Comparison of ENCODE assay signal across 1 cellular context in genomic region chr6:1624848-1625341, GRCh38.
TF ChIP-seq lines count a peak whose summit lies in the region.

No MANE protein-coding gene starts in this region.

TF ChIP-seq in HEK293, 187 proteins besides CTCF, POLR2A, EP300 and RAD21 (continued from another document and continues in another):
- TF ChIP-seq ZNF362 (tag by site-specific recombination; IDR thresholded peaks at IDR 0.05) (no peak), ZNF768 (tag by site-specific recombination; IDR thresholded peaks at IDR 0.05) (no peak), ZNF558 (tag by site-specific recombination; IDR thresholded peaks at IDR 0.05) (no peak), ZNF473 (tag by site-specific recombination; IDR thresholded peaks at IDR 0.05) (no peak), ZNF791 (tag by site-specific recombination; IDR thresholded peaks at IDR 0.05) (no peak), ZNF366 (tag by site-specific recombination; conservative IDR thresholded peaks at IDR 0.05) (no peak), SP2 (tag by site-specific recombination; IDR thresholded peaks at IDR 0.05) (0 out of 2 replicates have a peak, but pooled peaks have one; percentile 34), ZNF311 (tag by site-specific recombination; IDR thresholded peaks at IDR 0.05; ENCODE audit: borderline replicate concordance) (no peak), ZSCAN4 (tag by site-specific recombination; IDR thresholded peaks at IDR 0.05) (no peak), ZNF398 (tag by site-specific recombination; IDR thresholded peaks at IDR 0.05) (no peak), ZNF600 (tag by site-specific recombination; IDR thresholded peaks at IDR 0.05) (peak; percentile 10; the same call in 1 of the 2 replicates), ZNF394 (tag by site-specific recombination; IDR thresholded peaks at IDR 0.05; ENCODE audit: borderline replicate concordance) (no peak), MZF1 (tag by site-specific recombination; IDR thresholded peaks at IDR 0.05; ENCODE audit: borderline replicate concordance) (no peak), ZNF843 (tag by site-specific recombination; IDR thresholded peaks at IDR 0.05) (no peak), HOXD13 (CRISPR knock-in tag; IDR thresholded peaks at IDR 0.05; ENCODE audit: borderline replicate concordance) (no peak), ZBTB10 (tag by site-specific recombination; IDR thresholded peaks at IDR 0.05) (no peak), TSHZ1 (tag by site-specific recombination; IDR thresholded peaks at IDR 0.05; ENCODE audit: borderline replicate concordance) (no peak), ZNF704 (tag by site-specific recombination; IDR thresholded peaks at IDR 0.05) (no peak), FEZF1 (tag by site-specific recombination; IDR thresholded peaks at IDR 0.05) (peak; percentile 67; the same call in 1 of the 2 replicates), ZEB2 (tag by site-specific recombination; IDR thresholded peaks at IDR 0.05) (0 out of 2 replicates have a peak, but pooled peaks have one; percentile 7), ZNF18 (tag by site-specific recombination; IDR thresholded peaks at IDR 0.05) (no peak), ZNF529 (tag by site-specific recombination; IDR thresholded peaks at IDR 0.05; ENCODE audit: insufficient replicate concordance) (no peak), PATZ1 (tag by site-specific recombination; IDR thresholded peaks at IDR 0.05) (peak; percentile 32; the same call in 1 of the 2 replicates), SCRT1 (tag by site-specific recombination; IDR thresholded peaks at IDR 0.05; ENCODE audit: borderline replicate concordance) (no peak), ZNF747 (tag by site-specific recombination; IDR thresholded peaks at IDR 0.05) (no peak), ZNF423 (tag by site-specific recombination; IDR thresholded peaks at IDR 0.05) (no peak), ZNF692 (tag by site-specific recombination; IDR thresholded peaks at IDR 0.05) (no peak), GLI2 (tag by site-specific recombination; IDR thresholded peaks at IDR 0.05; ENCODE audit: borderline replicate concordance, low read depth) (no peak), ZNF555 (tag by site-specific recombination; conservative IDR thresholded peaks at IDR 0.05) (no peak), ZNF596 (tag by site-specific recombination; IDR thresholded peaks at IDR 0.05) (no peak)
- TF ChIP-seq, protein P1, sequence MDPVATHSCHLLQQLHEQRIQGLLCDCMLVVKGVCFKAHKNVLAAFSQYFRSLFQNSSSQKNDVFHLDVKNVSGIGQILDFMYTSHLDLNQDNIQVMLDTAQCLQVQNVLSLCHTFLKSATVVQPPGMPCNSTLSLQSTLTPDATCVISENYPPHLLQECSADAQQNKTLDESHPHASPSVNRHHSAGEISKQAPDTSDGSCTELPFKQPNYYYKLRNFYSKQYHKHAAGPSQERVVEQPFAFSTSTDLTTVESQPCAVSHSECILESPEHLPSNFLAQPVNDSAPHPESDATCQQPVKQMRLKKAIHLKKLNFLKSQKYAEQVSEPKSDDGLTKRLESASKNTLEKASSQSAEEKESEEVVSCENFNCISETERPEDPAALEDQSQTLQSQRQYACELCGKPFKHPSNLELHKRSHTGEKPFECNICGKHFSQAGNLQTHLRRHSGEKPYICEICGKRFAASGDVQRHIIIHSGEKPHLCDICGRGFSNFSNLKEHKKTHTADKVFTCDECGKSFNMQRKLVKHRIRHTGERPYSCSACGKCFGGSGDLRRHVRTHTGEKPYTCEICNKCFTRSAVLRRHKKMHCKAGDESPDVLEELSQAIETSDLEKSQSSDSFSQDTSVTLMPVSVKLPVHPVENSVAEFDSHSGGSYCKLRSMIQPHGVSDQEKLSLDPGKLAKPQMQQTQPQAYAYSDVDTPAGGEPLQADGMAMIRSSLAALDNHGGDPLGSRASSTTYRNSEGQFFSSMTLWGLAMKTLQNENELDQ (tag by site-specific recombination; IDR thresholded peaks at IDR 0.05; ENCODE audit: low read depth), result no peak
- TF ChIP-seq, protein P2, sequence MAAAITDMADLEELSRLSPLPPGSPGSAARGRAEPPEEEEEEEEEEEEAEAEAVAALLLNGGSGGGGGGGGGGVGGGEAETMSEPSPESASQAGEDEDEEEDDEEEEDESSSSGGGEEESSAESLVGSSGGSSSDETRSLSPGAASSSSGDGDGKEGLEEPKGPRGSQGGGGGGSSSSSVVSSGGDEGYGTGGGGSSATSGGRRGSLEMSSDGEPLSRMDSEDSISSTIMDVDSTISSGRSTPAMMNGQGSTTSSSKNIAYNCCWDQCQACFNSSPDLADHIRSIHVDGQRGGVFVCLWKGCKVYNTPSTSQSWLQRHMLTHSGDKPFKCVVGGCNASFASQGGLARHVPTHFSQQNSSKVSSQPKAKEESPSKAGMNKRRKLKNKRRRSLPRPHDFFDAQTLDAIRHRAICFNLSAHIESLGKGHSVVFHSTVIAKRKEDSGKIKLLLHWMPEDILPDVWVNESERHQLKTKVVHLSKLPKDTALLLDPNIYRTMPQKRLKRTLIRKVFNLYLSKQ (tag by site-specific recombination; IDR thresholded peaks at IDR 0.05; ENCODE audit: borderline replicate concordance), result no peak
